ENCODE assay signal across 8 cellular contexts in the genomic region with DNA sequence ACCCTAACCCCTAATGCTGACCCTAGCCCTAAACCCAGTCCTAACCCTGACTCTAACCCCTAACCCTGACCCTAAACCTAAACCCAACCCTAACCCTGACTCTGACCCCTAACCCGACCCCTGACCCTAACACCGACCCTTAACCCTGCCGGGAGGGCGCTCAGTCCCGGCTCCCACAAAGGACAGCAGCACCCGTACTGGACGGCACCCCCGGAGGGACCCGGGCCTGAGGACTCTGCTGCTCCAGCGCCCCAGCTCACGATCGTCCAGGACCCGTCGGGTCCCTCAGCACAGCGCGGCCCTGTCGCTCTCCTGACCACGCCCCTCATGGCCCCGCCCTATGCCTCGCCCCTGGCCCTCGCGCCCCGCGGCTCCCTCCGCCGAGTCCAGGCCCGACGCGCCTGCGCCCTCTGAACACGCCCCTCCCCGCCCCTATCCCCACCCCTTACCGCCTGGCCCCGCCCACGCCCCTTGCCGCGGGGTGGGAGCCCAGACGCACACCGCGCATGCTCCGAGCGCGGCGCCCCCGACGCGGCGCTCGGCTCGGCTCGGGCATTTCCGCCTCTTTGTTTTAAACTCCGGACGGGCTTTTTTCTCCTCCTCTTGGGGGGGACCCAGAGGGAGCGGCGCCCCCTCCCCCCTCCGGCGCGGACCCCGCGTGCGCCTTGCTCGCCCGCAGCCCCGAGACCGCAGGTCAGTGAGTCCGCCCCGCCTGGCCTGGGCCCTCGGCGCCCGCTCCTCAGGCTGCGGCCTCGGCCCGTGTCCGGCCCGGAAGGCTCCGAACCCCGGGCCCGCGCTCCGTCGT. TPM values are rescaled to one million over a fixed set of nuclear protein-coding genes. Genes with fewer than 3 reads are reported as not detected.
DNase-seq lines count a peak whose midpoint lies in the region; TF ChIP-seq lines count a peak whose summit lies in the region.

A gene with protein sequence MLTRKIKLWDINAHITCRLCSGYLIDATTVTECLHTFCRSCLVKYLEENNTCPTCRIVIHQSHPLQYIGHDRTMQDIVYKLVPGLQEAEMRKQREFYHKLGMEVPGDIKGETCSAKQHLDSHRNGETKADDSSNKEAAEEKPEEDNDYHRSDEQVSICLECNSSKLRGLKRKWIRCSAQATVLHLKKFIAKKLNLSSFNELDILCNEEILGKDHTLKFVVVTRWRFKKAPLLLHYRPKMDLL (plus strand): TSS at position 555 of the 805 bp plus-strand sequence. CDS start 27,849 bp downstream, outside the sequence.

- TF ChIP-seq CTCF in GM20000 (IDR thresholded peaks at IDR 0.05; ENCODE audit: extremely low read depth, missing control alignments) = no peak

- peak within 1 kb of the TSS; percentile 93 for H3K27ac ChIP-seq in CD8-positive, alpha-beta memory T cell (ENCODE audit: low read depth, low read length)
- peak within 1 kb of the TSS; percentile 88 for H3K27ac ChIP-seq in ectodermal cell (ENCODE audit: insufficient read depth, low read depth, low read length, poor library complexity, severe bottlenecking)

- DNase-seq in CD8-positive, alpha-beta memory T cell = peak; percentile 91 to 97 (median 95)
- DNase-seq in GM20000 (ENCODE audit: low spot score) (peak; percentile 100), HS-5 (ENCODE audit: low read depth) (peak; percentile 44), NK-92 (lab: John Stamatoyannopoulos, UW; ENCODE audit: unreplicated experiment) (peak; percentile 71), lung microvascular endothelial cell (ENCODE audit: low read depth in 2 of 2) (peak; percentile 97 to 99)
- DNase-seq in activated CD8-positive, alpha-beta memory T cell treated with anti-CD3 and anti-CD28 coated beads for 1 hour (ENCODE audit: extremely low read depth in 1 of 2, low read depth in 1 of 2) = peak; percentile 89 to 95
- peak; percentile 95 to 98 (median 95) for DNase-seq in stimulated activated CD4-positive, alpha-beta T cell treated with anti-CD3 and anti-CD28 coated beads, TNF-alpha, amount 100 ng/mL, for 4 hours (ENCODE audit: low read depth in 3 of 3)

- H3K4me1 Mint-ChIP-seq in CD8-positive, alpha-beta memory T cell = peaks cover 17 to 34% (median 21%) of the 10 kb centered on the region in 3 donors

- peaks cover 0 to 4% (median 0%) of the 10 kb centered on the region in 3 donors for H3K36me3 Mint-ChIP-seq in CD8-positive, alpha-beta memory T cell

- H3K27me3 ChIP-seq in CD8-positive, alpha-beta memory T cell (ENCODE audit: insufficient read depth, low read length, poor library complexity, severe bottlenecking) = no peaks in the 10 kb centered on the region
- H3K27me3 ChIP-seq in ectodermal cell (ENCODE audit: control insufficient read depth, insufficient read depth, low read length, poor library complexity, severe bottlenecking) = peaks cover 9% of the 10 kb centered on the region

- H3K4me1 ChIP-seq in CD8-positive, alpha-beta memory T cell (ENCODE audit: insufficient read depth, low read length) = peaks cover 13% of the 10 kb centered on the region
- H3K4me1 ChIP-seq in ectodermal cell (ENCODE audit: control insufficient read depth, insufficient read depth, low read length) = peaks cover 10% of the 10 kb centered on the region

- 3% methylated on average over 82 of the region's 82 CpGs for WGBS in ectodermal cell, 2 experiments

- POLR2A ChIA-PET in CD8-positive, alpha-beta memory T cell (lab: Charles Lee) = no interaction called here

- CTCF ChIA-PET in CD8-positive, alpha-beta memory T cell (lab: Charles Lee) = no interaction called here

- H3K36me3 ChIP-seq in CD8-positive, alpha-beta memory T cell (ENCODE audit: insufficient read depth, low read length) = no peaks in the 10 kb centered on the region
- peaks cover 10% of the 10 kb centered on the region for H3K36me3 ChIP-seq in ectodermal cell (ENCODE audit: control insufficient read depth, insufficient read depth, low read length)

- H3K27me3 Mint-ChIP-seq in CD8-positive, alpha-beta memory T cell = no peaks in the 10 kb centered on the region

- peak within 1 kb of the TSS; percentile 15 to 93 (median 80) for H3K27ac Mint-ChIP-seq in CD8-positive, alpha-beta memory T cell

- H3K9me3 Mint-ChIP-seq in CD8-positive, alpha-beta memory T cell = no peaks in the 10 kb centered on the region

- H3K4me3 Mint-ChIP-seq in CD8-positive, alpha-beta memory T cell = peak within 1 kb of the TSS; percentile 78 to 90 (median 84)

- no peaks in the 10 kb centered on the region for H3K9me3 ChIP-seq in CD8-positive, alpha-beta memory T cell (ENCODE audit: low read length)
- H3K9me3 ChIP-seq in ectodermal cell (ENCODE audit: control insufficient read depth, low read length) = no peaks in the 10 kb centered on the region

- H3K4me3 ChIP-seq in CD8-positive, alpha-beta memory T cell (ENCODE audit: low read length) = peak within 1 kb of the TSS; percentile 76
- peak within 1 kb of the TSS; percentile 95 for H3K4me3 ChIP-seq in ectodermal cell (ENCODE audit: insufficient read depth, low read depth, low read length)

RNA-seq across cellular contexts. Expression of the gene that starts here (rescaled TPM):
- total RNA-seq in CD8-positive, alpha-beta memory T cell = 10 to 100 TPM; 24.7 to 26.1 TPM
- polyA plus RNA-seq in CD8-positive, alpha-beta memory T cell = 4.8 TPM
- polyA plus RNA-seq in ectodermal cell (2013, experiment 1 of 4) = 70.9 TPM
- polyA plus RNA-seq in ectodermal cell (2013, experiment 2 of 4) = 61.3 TPM
- polyA plus RNA-seq in ectodermal cell (2013, experiment 3 of 4) = 50.2 TPM
- 56.1 TPM for polyA plus RNA-seq in ectodermal cell (2013, experiment 4 of 4)
- total RNA-seq in lung microvascular endothelial cell = 30.5 and 47.8 TPM in 2 replicates

Comparison
In these comparisons a context has a peak if more than half of its experiments do, and no peak if none do; other contexts are left out.
1. Peak in every context shown above with its lines: DNase-seq, H3K4me3 ChIP-seq and H3K27ac ChIP-seq.
2. DNase-seq: peak in every context shown above with its lines; median percentile 100 in GM20000; 98 in lung microvascular endothelial cell; 95 in CD8-positive, alpha-beta memory T cell; 95 in stimulated activated CD4-positive, alpha-beta T cell treated with anti-CD3 and anti-CD28 coated beads, TNF-alpha, amount 100 ng/mL, for 4 hours; 92 in activated CD8-positive, alpha-beta memory T cell treated with anti-CD3 and anti-CD28 coated beads for 1 hour; 71 in NK-92; 44 in HS-5.